ENCODE assay signal across 8 cellular contexts in the genomic region with DNA sequence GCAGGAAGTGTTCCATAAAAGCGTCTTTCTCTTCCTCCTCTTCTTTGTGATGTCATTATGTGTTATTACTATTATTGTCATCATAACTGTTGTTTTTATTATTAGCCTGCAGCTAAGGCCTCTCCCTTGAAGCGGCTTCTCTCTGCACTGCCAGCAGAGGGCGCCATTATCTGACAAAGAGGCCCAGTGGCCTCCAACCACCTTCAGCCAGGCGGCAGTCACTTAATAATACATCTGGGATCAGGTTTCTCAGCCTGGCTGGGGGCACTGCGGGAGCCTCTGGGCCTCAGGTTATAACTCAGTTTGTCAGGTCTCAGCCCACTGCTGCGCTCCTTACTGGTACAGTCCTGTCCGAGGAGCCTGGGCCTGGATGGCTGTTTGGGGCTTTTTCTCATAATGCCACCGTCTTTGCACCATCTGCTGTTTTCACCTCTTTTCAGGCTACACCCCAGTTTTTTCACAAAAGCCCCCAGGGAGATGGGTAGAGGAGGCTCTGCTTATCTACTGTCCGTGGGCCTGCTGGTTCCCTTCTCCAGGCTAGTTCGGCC.
DNase-seq lines count a peak whose midpoint lies in the region; ATAC-seq and TF ChIP-seq lines count a peak whose summit lies in the region.

No MANE protein-coding gene starts in this region.

- H3K4me3 ChIP-seq in HUES6 (ENCODE audit: low read depth, low read length): no peak overlapping the region
- H3K4me3 ChIP-seq in Panc1 (ENCODE audit: low read depth in 2 of 2, low read length in 2 of 2): no peak overlapping the region
- no peak overlapping the region for H3K4me3 ChIP-seq in heart right ventricle
- H3K4me3 ChIP-seq in lower leg skin (ENCODE audit: low read depth, poor library complexity, severe bottlenecking): no peak overlapping the region

- in situ Hi-C loops in Panc1 (cut with HindIII; ENCODE audit: low pct_unique_long_range_greater_than_20kb, low sequenced_read_pairs): no loop called here

- H3K9me3 ChIP-seq in HUES6 (ENCODE audit: control insufficient read depth, insufficient read depth, low read depth, low read length): no peaks in the 10 kb centered on the region
- no peaks in the 10 kb centered on the region for H3K9me3 ChIP-seq in Panc1 (ENCODE audit: control insufficient read depth, insufficient read depth, low read depth, low read length)
- no peaks in the 10 kb centered on the region for H3K9me3 ChIP-seq in heart right ventricle

- intact Hi-C loops in Panc1 (cut with micrococcal nuclease; ENCODE audit: unreplicated experiment) (loop anchor here (1.0 to 5.0 kb wide), 4 partner anchors 91 to 610 kb away; no protein-coding TSS in a partner anchor), heart right ventricle (cut with DNase I) (loop anchor here in 5 of 10 donors (5.0 to 10.0 kb wide), 4 partner anchors 90 to 607 kb away; no protein-coding TSS in a partner anchor), lower leg skin (cut with DNase I; ENCODE audit: low total_unique reads) (loop anchor here (10.0 kb wide), 1 partner anchor 467 kb away; no protein-coding TSS in a partner anchor)

- peak; percentile 28 for DNase-seq in activated gamma-delta T cell treated with Interleukin-2 at 50 U/mL for 16 hours
- no peak for DNase-seq in activated gamma-delta T cell (lab: John Stamatoyannopoulos, UW)
- DNase-seq in Panc1 (ENCODE audit: low read depth, low spot score): peak; percentile 30
- peak; percentile 29 for DNase-seq in activated naive CD4-positive, alpha-beta T cell treated with Interleukin-2 at 50 U/mL for 16 hours
- peak; percentile 42 to 63 for DNase-seq in heart right ventricle
- DNase-seq in smooth muscle cell of the brain vasculature (ENCODE audit: low read depth, low spot score): peak; percentile 26
- DNase-seq in lower leg skin (ENCODE audit: low spot score in 2 of 2): no peak

- H3K27me3 ChIP-seq in HUES6 (ENCODE audit: control insufficient read depth, insufficient read depth, low read length) (no peaks in the 10 kb centered on the region), Panc1 (ENCODE audit: control insufficient read depth, insufficient read depth, low read length) (peaks cover 25% of the 10 kb centered on the region), heart right ventricle (peaks cover 0 to 67% (median 18%) of the 10 kb centered on the region in 7 donors)

- no TSS peak for BruUV-seq in Panc1 (replicated peaks; lab: Mats Ljungman, UMichigan)

- POLR2A ChIA-PET in Panc1 (lab: Charles Lee): no interaction called here

- CTCF ChIA-PET in Panc1 (lab: Charles Lee): interaction anchor here (0.5 to 0.9 kb wide), 3 partner anchors 17 to 592 kb away, joined by 3 read pairs; no protein-coding TSS in a partner anchor

- peak; percentile 91 for ATAC-seq in Panc1
- ATAC-seq in heart right ventricle: peak in 7 of 8 donors; percentile 20 to 70 (median 57)

- H3K27ac ChIP-seq in HUES6 (ENCODE audit: low read depth, low read length): peak overlapping the region; percentile 38; the same call in 1 of the 2 replicates
- H3K27ac ChIP-seq in Panc1 (ENCODE audit: low read length): no peak overlapping the region
- H3K27ac ChIP-seq in heart right ventricle: no peak overlapping the region

- H3K4me1 ChIP-seq in HUES6 (ENCODE audit: control insufficient read depth, insufficient read depth, low read length) (peaks cover 24% of the 10 kb centered on the region), Panc1 (ENCODE audit: control insufficient read depth, insufficient read depth, low read length) (no peaks in the 10 kb centered on the region), heart right ventricle (no peaks in the 10 kb centered on the region)

- TF ChIP-seq CTCF in Panc1 (IDR thresholded peaks at IDR 0.05): peak; percentile 95
- TF ChIP-seq CTCF in heart right ventricle (IDR thresholded peaks at IDR 0.05): peak in 8 of 9 donors; percentile 46 to 74 (median 69)
- no peak for TF ChIP-seq CTCF in lower leg skin (IDR thresholded peaks at IDR 0.05)

- no peak for TF ChIP-seq POLR2A in lower leg skin (IDR thresholded peaks at IDR 0.05)

- H3K9ac ChIP-seq in HUES6 (ENCODE audit: low read length): no peak overlapping the region

- 36% methylated on average over 10 of the region's 10 CpGs for WGBS in heart right ventricle, 2 donors
- 38 to 40% methylated on average over 10 of the region's 10 CpGs for WGBS in lower leg skin, 2 donors

- H3K36me3 ChIP-seq in HUES6 (ENCODE audit: control insufficient read depth, insufficient read depth, low read length) (no peaks in the 10 kb centered on the region), Panc1 (ENCODE audit: control insufficient read depth, insufficient read depth, low read length) (no peaks in the 10 kb centered on the region), heart right ventricle (no peaks in the 10 kb centered on the region)

Comparison
In these comparisons a context has a peak if more than half of its experiments do, and no peak if none do; other contexts are left out.
1. DNase-seq: peak in activated gamma-delta T cell treated with Interleukin-2 at 50 U/mL for 16 hours (single experiment), Panc1 (single experiment), activated naive CD4-positive, alpha-beta T cell treated with Interleukin-2 at 50 U/mL for 16 hours (single experiment), heart right ventricle (2 of 2) and smooth muscle cell of the brain vasculature (single experiment); none in activated gamma-delta T cell (single experiment) and lower leg skin (0 of 2).
2. CTCF ChIP-seq: peak in Panc1 (single experiment) and heart right ventricle (8 of 9); none in lower leg skin (0 of 3).